Comparison of ENCODE assay signal across 22 cellular contexts in the genomic region with DNA sequence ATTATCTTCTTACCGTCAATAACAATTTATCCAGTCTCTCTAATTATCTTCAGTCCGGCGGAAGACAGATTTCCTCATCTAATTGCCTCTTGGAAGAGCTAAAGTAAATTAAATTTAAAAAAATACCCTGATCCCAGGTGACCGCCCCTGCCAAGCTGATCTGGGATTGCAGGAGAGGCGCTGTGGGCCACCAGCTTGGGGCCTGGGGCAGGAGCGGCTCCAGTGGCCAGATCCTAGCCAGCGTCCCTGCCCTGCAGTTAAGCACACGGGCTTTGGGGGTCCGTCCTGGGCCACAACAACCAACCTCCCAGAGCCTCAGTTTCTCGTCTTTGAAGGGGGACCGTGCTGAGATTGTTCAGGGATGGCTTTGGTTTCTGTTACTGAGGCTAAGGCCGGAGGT. TPM values are rescaled to one million over a fixed set of nuclear protein-coding genes. Genes with fewer than 3 reads are reported as not detected.
DNase-seq lines count a peak whose midpoint lies in the region; ATAC-seq and TF ChIP-seq lines count a peak whose summit lies in the region.
"Had no signal": no experiment of that assay in that cellular context is flagged by ENCODE, and none has a peak within 500 bp of the region (broad histone marks: within the 10 kb centered on the region; RNA-seq: fewer than 3 reads in every experiment).

No MANE protein-coding gene starts in this region.

- no peaks in the 10 kb centered on the region for H3K27me3 ChIP-seq in cardiac muscle cell
- H3K27me3 ChIP-seq in H7 (ENCODE audit: control insufficient read depth, insufficient read depth, low read length): no peaks in the 10 kb centered on the region
- H3K27me3 ChIP-seq in hepatocyte: no peaks in the 10 kb centered on the region
- H3K27me3 ChIP-seq: MG63, Peyer's patch had no signal

- H3K9me2 ChIP-seq in hepatocyte (replicated peaks; ENCODE audit: insufficient read depth): no peaks in the 10 kb centered on the region

- peaks cover 9% of the 10 kb centered on the region for H3K4me1 Mint-ChIP-seq in activated CD4-positive, alpha-beta T cell treated with anti-CD3 and anti-CD28 coated beads, Interleukin-2, amount 10 ng/mL, durations not matched to agents 7 days and 5 days
- peaks cover 9% of the 10 kb centered on the region for H3K4me1 Mint-ChIP-seq in activated T-helper 2 cell treated with anti-CD3 and anti-CD28 coated beads, Interferon-gamma antibody, Interleukin-2, Interleukin-4, amounts not matched to agents 10 μg/mL and 5 μg/mL and 100 μg/mL, durations not matched to agents 14 hours and 24 hours and 36 hours (ENCODE audit: low read depth)

- H3K4me3 ChIP-seq in cardiac muscle cell: no peak overlapping the region
- no peak overlapping the region for H3K4me3 ChIP-seq in H7 (ENCODE audit: insufficient read depth, low read depth, low read length)
- H3K4me3 ChIP-seq in hepatocyte: no peak overlapping the region
- H3K4me3 ChIP-seq: MG63, Peyer's patch, SK-N-MC had no signal

- CTCF ChIA-PET in activated CD4-positive, alpha-beta T cell treated with anti-CD3 and anti-CD28 coated beads, Interleukin-2, amount 10 ng/mL, durations not matched to agents 7 days and 5 days (lab: Charles Lee): interaction anchor here (1.0 kb wide), 1 partner anchor 22 kb away, joined by 3 read pairs; no protein-coding TSS in a partner anchor

- H3K4me3 Mint-ChIP-seq in activated CD4-positive, alpha-beta T cell treated with anti-CD3 and anti-CD28 coated beads, Interleukin-2, amount 10 ng/mL, durations not matched to agents 7 days and 5 days: no peak overlapping the region
- H3K4me3 Mint-ChIP-seq in activated T-helper 2 cell treated with anti-CD3 and anti-CD28 coated beads, Interferon-gamma antibody, Interleukin-2, Interleukin-4, amounts not matched to agents 10 μg/mL and 5 μg/mL and 100 μg/mL, durations not matched to agents 14 hours and 24 hours and 36 hours (ENCODE audit: low read depth): no peak overlapping the region
- H3K4me3 Mint-ChIP-seq: CD8-positive, alpha-beta memory T cell; H9 had no signal

- TF ChIP-seq CTCF in cardiac muscle cell (IDR thresholded peaks at IDR 0.05; ENCODE audit: low read depth, low read length) (no peak), hepatocyte (IDR thresholded peaks at IDR 0.05; ENCODE audit: poor library complexity) (no peak)

- H3K27me3 Mint-ChIP-seq in activated CD4-positive, alpha-beta T cell treated with anti-CD3 and anti-CD28 coated beads, Interleukin-2, amount 10 ng/mL, durations not matched to agents 7 days and 5 days: peaks cover 5% of the 10 kb centered on the region
- H3K27me3 Mint-ChIP-seq in activated T-helper 2 cell treated with anti-CD3 and anti-CD28 coated beads, Interferon-gamma antibody, Interleukin-2, Interleukin-4, amounts not matched to agents 10 μg/mL and 5 μg/mL and 100 μg/mL, durations not matched to agents 14 hours and 24 hours and 36 hours (ENCODE audit: low read depth): peaks cover 7% of the 10 kb centered on the region

- intact Hi-C loops in left ventricle myocardium superior (cut with micrococcal nuclease): no loop called here
- intact Hi-C loops in activated T-helper 2 cell treated with anti-CD3 and anti-CD28 coated beads, Interferon-gamma antibody, Interleukin-2, Interleukin-4, amounts not matched to agents 10 μg/mL and 5 μg/mL and 100 μg/mL, durations not matched to agents 14 hours and 24 hours and 36 hours (cut with micrococcal nuclease): no loop called here

- no peaks in the 10 kb centered on the region for H3K79me2 ChIP-seq in hepatocyte

- H3K27ac Mint-ChIP-seq in activated CD4-positive, alpha-beta T cell treated with anti-CD3 and anti-CD28 coated beads, Interleukin-2, amount 10 ng/mL, durations not matched to agents 7 days and 5 days: no peak overlapping the region
- no peak overlapping the region for H3K27ac Mint-ChIP-seq in activated T-helper 2 cell treated with anti-CD3 and anti-CD28 coated beads, Interferon-gamma antibody, Interleukin-2, Interleukin-4, amounts not matched to agents 10 μg/mL and 5 μg/mL and 100 μg/mL, durations not matched to agents 14 hours and 24 hours and 36 hours

- no peak overlapping the region for H3K4me2 ChIP-seq in hepatocyte

- H3K36me3 ChIP-seq in cardiac muscle cell: no peaks in the 10 kb centered on the region
- no peaks in the 10 kb centered on the region for H3K36me3 ChIP-seq in H7 (replicated peaks; ENCODE audit: control insufficient read depth, insufficient read depth, low read length)
- H3K36me3 ChIP-seq in hepatocyte (replicated peaks; ENCODE audit: insufficient read depth, low read depth): no peaks in the 10 kb centered on the region
- H3K36me3 ChIP-seq: MG63, Peyer's patch had no signal

- POLR2A ChIA-PET in activated CD4-positive, alpha-beta T cell treated with anti-CD3 and anti-CD28 coated beads, Interleukin-2, amount 10 ng/mL, durations not matched to agents 7 days and 5 days (lab: Charles Lee): no interaction called here

- H4K20me1 ChIP-seq in hepatocyte (ENCODE audit: insufficient read depth, poor library complexity, severe bottlenecking): no peaks in the 10 kb centered on the region

- DNase-seq in cardiac muscle cell (ENCODE audit: low read depth in 1 of 2, low spot score in 1 of 2) (no peak), left ventricle myocardium superior (no peak), H7 (peak; percentile 73), hepatocyte (ENCODE audit: low spot score) (no peak), retina (peak; percentile 47), 8988T (no peak)
- DNase-seq in activated CD4-positive, alpha-beta T cell treated with anti-CD3 and anti-CD28 coated beads, Interleukin-2, amount 10 ng/mL, durations not matched to agents 7 days and 5 days: no peak
- DNase-seq in activated T-helper 2 cell treated with anti-CD3 and anti-CD28 coated beads, Interferon-gamma antibody, Interleukin-2, Interleukin-4, amounts not matched to agents 10 μg/mL and 5 μg/mL and 100 μg/mL, durations not matched to agents 14 hours and 24 hours and 36 hours (ENCODE audit: low spot score): no peak
- DNase-seq: DMS 273 treated with DMSO at 0.1 percent for 48 hours; DND-41; H9; Karpas-422; MG63; NCI-H1092; NCI-H1436 treated with DMSO at 0.1 percent for 48 hours; NCI-H2029 treated with DMSO at 0.1 percent for 48 hours; NCI-H2171; NK-92 treated with Interleukin-12 subunit alpha and Interleukin-12 subunit beta, amount 100 ng/mL, for 24 hours had no signal

- H3K27ac ChIP-seq in cardiac muscle cell (peak overlapping the region; percentile 30), hepatocyte (peak overlapping the region; percentile 76)
- H3K27ac ChIP-seq: Peyer's patch, SK-N-MC had no signal

- no peaks in the 10 kb centered on the region for H3K36me3 Mint-ChIP-seq in activated CD4-positive, alpha-beta T cell treated with anti-CD3 and anti-CD28 coated beads, Interleukin-2, amount 10 ng/mL, durations not matched to agents 7 days and 5 days (ENCODE audit: low read depth)
- no peaks in the 10 kb centered on the region for H3K36me3 Mint-ChIP-seq in activated T-helper 2 cell treated with anti-CD3 and anti-CD28 coated beads, Interferon-gamma antibody, Interleukin-2, Interleukin-4, amounts not matched to agents 10 μg/mL and 5 μg/mL and 100 μg/mL, durations not matched to agents 14 hours and 24 hours and 36 hours (ENCODE audit: low read depth)
- H3K36me3 Mint-ChIP-seq: CD8-positive, alpha-beta memory T cell had no signal

- ATAC-seq in left ventricle myocardium superior: no peak

- no peak overlapping the region for H2AFZ ChIP-seq in hepatocyte

- 82% methylated on average over 12 of the region's 12 CpGs for WGBS in hepatocyte (ENCODE audit: low lambda C conversion rate, missing lambda C conversion rate)

- peaks cover 12% of the 10 kb centered on the region for H3K9me3 Mint-ChIP-seq in activated CD4-positive, alpha-beta T cell treated with anti-CD3 and anti-CD28 coated beads, Interleukin-2, amount 10 ng/mL, durations not matched to agents 7 days and 5 days
- peaks cover 14% of the 10 kb centered on the region for H3K9me3 Mint-ChIP-seq in activated T-helper 2 cell treated with anti-CD3 and anti-CD28 coated beads, Interferon-gamma antibody, Interleukin-2, Interleukin-4, amounts not matched to agents 10 μg/mL and 5 μg/mL and 100 μg/mL, durations not matched to agents 14 hours and 24 hours and 36 hours

- H3K4me1 ChIP-seq in cardiac muscle cell (ENCODE audit: low read depth) (no peaks in the 10 kb centered on the region), hepatocyte (ENCODE audit: insufficient read depth) (peaks cover 12% of the 10 kb centered on the region)

- H3K9me3 ChIP-seq in cardiac muscle cell (ENCODE audit: low read depth): no peaks in the 10 kb centered on the region
- no peaks in the 10 kb centered on the region for H3K9me3 ChIP-seq in hepatocyte (ENCODE audit: low read depth)
- H3K9me3 ChIP-seq: MG63, Peyer's patch had no signal

RNA-seq across cellular contexts. Expression of a gene that starts 12.4 kb away (rescaled TPM):
- total RNA-seq in cardiac muscle cell (0.46 TPM in 1 of 2 replicates, not detected in the other), left ventricle myocardium superior (12.1 TPM), hepatocyte (0.10 and 1.5 TPM in 2 replicates)
- polyA plus RNA-seq in cardiac muscle cell (0.17 and 0.97 TPM in 2 replicates), hepatocyte (4.0 and 6.3 TPM in 2 replicates)
- 0.70 and 2.7 TPM in 2 replicates for total RNA-seq in H7 (2014; rRNA removed; shearing (Covaris generic))
- 1 to 10 TPM; 1.3 to 1.8 TPM for total RNA-seq in activated CD4-positive, alpha-beta T cell treated with anti-CD3 and anti-CD28 coated beads, Interleukin-2, amount 10 ng/mL, durations not matched to agents 7 days and 5 days
- 2.1 and 2.2 TPM in 2 replicates for total RNA-seq in activated T-helper 2 cell treated with anti-CD3 and anti-CD28 coated beads, Interferon-gamma antibody, Interleukin-2, Interleukin-4, amounts not matched to agents 10 μg/mL and 5 μg/mL and 100 μg/mL, durations not matched to agents 14 hours and 24 hours and 36 hours
- total RNA-seq: G401 had no signal
- polyA plus RNA-seq: CD8-positive, alpha-beta memory T cell had no signal

Comparison
In these comparisons a context has a peak if more than half of its experiments do, and no peak if none do; other contexts are left out.
1. DNase-seq: peak in H7 (single experiment) and retina (single experiment); none in cardiac muscle cell (0 of 2), left ventricle myocardium superior (single experiment), hepatocyte (single experiment), activated CD4-positive, alpha-beta T cell treated with anti-CD3 and anti-CD28 coated beads, Interleukin-2, amount 10 ng/mL, durations not matched to agents 7 days and 5 days (single experiment), activated T-helper 2 cell treated with anti-CD3 and anti-CD28 coated beads, Interferon-gamma antibody, Interleukin-2, Interleukin-4, amounts not matched to agents 10 μg/mL and 5 μg/mL and 100 μg/mL, durations not matched to agents 14 hours and 24 hours and 36 hours (single experiment) and 8988T (single experiment).